Comparison of ENCODE assay signal across 8 cellular contexts in the genomic region with DNA sequence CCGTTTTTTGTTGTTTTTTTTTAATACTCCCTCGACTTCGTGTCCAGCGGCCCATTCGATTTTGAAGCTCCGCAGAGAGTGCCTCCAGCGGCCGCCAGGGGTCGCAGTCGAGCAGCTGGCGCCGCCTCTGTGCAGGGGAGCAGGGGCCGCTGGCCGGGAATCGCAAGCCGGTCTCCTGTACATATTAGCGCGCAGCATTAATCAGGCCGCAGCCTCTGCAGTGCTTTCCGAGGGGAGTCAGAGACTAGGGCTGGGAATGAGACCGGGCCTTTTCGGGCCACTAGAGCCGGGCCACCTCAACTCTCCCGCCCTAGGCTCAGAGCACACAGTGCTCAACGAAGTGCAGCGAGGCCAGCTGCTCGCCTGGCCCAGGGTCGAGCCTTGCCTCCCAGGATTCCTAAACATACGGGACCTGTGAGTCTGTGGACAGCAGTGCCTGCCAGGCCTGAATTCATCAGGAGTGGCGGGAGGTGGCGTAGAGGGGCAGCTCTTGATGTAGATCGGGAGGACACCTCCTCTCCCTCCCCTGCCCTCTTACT.
DNase-seq lines count a peak whose midpoint lies in the region; ATAC-seq and TF ChIP-seq lines count a peak whose summit lies in the region.

No MANE protein-coding gene starts in this region.

- no peaks in the 10 kb centered on the region for H3K36me3 Mint-ChIP-seq in H9 (ENCODE audit: insufficient read depth in 1 of 3, low read depth in 3 of 3)
- H3K36me3 Mint-ChIP-seq in chondrocyte (ENCODE audit: low read depth), result peaks cover 2% of the 10 kb centered on the region

- H3K4me2 ChIP-seq in H9 (ENCODE audit: insufficient read depth, insufficient read length, low read length), result no peak overlapping the region

- peaks cover 18 to 26% of the 10 kb centered on the region in 2 experiments for H3K4me1 Mint-ChIP-seq in H9
- peaks cover 5% of the 10 kb centered on the region for H3K4me1 Mint-ChIP-seq in chondrocyte (ENCODE audit: low read depth)

- no peaks in the 10 kb centered on the region for H4K20me1 ChIP-seq in H9 (ENCODE audit: control insufficient read depth, insufficient read depth, insufficient read length)

- no peak overlapping the region for H2BK12ac ChIP-seq in H9 (ENCODE audit: insufficient read length, low read depth, low read length)

- ATAC-seq in left lobe of liver, result peak; percentile 99

- H3K79me2 ChIP-seq in H9 (ENCODE audit: insufficient read depth, low read length), result no peaks in the 10 kb centered on the region

- H3K23me2 ChIP-seq in H9 (ENCODE audit: insufficient read length, low read depth, low read length, poor library complexity, severe bottlenecking), result no peaks in the 10 kb centered on the region

- peak overlapping the region; percentile 11 to 19; a peak in 1 of 5 replicates for H3K4me3 Mint-ChIP-seq in H9
- H3K4me3 Mint-ChIP-seq in chondrocyte (ENCODE audit: unreplicated experiment), result peak overlapping the region; percentile 40

- H3K56ac ChIP-seq in H9 (ENCODE audit: insufficient read length, low read depth, low read length), result no peak overlapping the region

- WGBS in H9 (ENCODE audit: extremely low coverage, insufficient read length, low lambda C conversion rate), result no CpG with 5 or more reads among the region's 32 CpGs

- no peak overlapping the region for H3T11ph ChIP-seq in H9 (ENCODE audit: low read length)

- no peak overlapping the region for H3K27ac ChIP-seq in H9 (ENCODE audit: insufficient read length, low read depth, low read length)

- DNase-seq in EH (ENCODE audit: low read depth), result peak; percentile 63
- peak; percentile 88 for DNase-seq in H9
- DNase-seq in NCI-H187 (lab: John Stamatoyannopoulos, UW), result peak; percentile 30 to 64
- peak; percentile 43 to 48 for DNase-seq in activated CD4-positive, alpha-beta T cell treated with anti-CD3 and anti-CD28 coated beads for 24 hours (ENCODE audit: low read depth in 2 of 2)
- no peak for DNase-seq in chondrocyte (ENCODE audit: low spot score)
- peak; percentile 70 for DNase-seq in left lobe of liver (ENCODE audit: low spot score)
- peak; percentile 65 to 72 for DNase-seq in stimulated activated CD4-positive, alpha-beta T cell treated with anti-CD3 and anti-CD28 coated beads, Interleukin-2, amount 100 ng/mL, for 48 hours
- DNase-seq in cortex of kidney (lab: John Stamatoyannopoulos, UW), result no peak

- no peak overlapping the region for H3K4ac ChIP-seq in H9 (ENCODE audit: low read depth, low read length)

- H3K27me3 ChIP-seq in H9 (ENCODE audit: insufficient read depth, low read length), result no peaks in the 10 kb centered on the region

- no peak overlapping the region for H3K14ac ChIP-seq in H9 (ENCODE audit: insufficient read depth, low read length)

- no peak overlapping the region for H2BK5ac ChIP-seq in H9 (ENCODE audit: insufficient read length, low read length)

- H3K9me3 ChIP-seq in H9 (ENCODE audit: control insufficient read depth, low read depth, low read length), result no peaks in the 10 kb centered on the region

- H4K8ac ChIP-seq in H9 (replicated peaks; ENCODE audit: insufficient read length, low read depth, low read length), result no peak overlapping the region

- no peaks in the 10 kb centered on the region; the same call in 1 of the 2 replicates for H3K4me1 ChIP-seq in H9 (ENCODE audit: insufficient read depth, low read length)

- H3K9ac ChIP-seq in H9 (ENCODE audit: extremely low read depth, insufficient read length, low read length), result no peak overlapping the region

- H3K9me3 Mint-ChIP-seq in H9 (no peaks in the 10 kb centered on the region), chondrocyte (ENCODE audit: low read depth) (no peaks in the 10 kb centered on the region)

- no peak overlapping the region for H4K5ac ChIP-seq in H9 (ENCODE audit: insufficient read length, low read depth, low read length)

- no peak overlapping the region for H3K27ac Mint-ChIP-seq in H9
- H3K27ac Mint-ChIP-seq in chondrocyte (ENCODE audit: unreplicated experiment), result no peak overlapping the region

- H3K79me1 ChIP-seq in H9 (ENCODE audit: insufficient read depth, low read depth, low read length, poor library complexity, severe bottlenecking), result no peaks in the 10 kb centered on the region

- no peak overlapping the region for H2BK120ac ChIP-seq in H9 (ENCODE audit: low read depth, low read length, poor library complexity, severe bottlenecking)

- H2AK5ac ChIP-seq in H9 (ENCODE audit: insufficient read length, low read length), result no peak overlapping the region

- H3K18ac ChIP-seq in H9 (ENCODE audit: insufficient read length, low read depth, low read length), result no peak overlapping the region

- H2AFZ ChIP-seq in H9 (ENCODE audit: low read length), result no peak overlapping the region

- no peak overlapping the region for H4K91ac ChIP-seq in H9 (ENCODE audit: insufficient read length, low read depth, low read length)

- no peak overlapping the region for H2BK15ac ChIP-seq in H9 (ENCODE audit: low read depth, low read length)

- TF ChIP-seq CTCF in H9 (conservative IDR thresholded peaks at IDR 0.05), result peak; percentile 99
- TF ChIP-seq CTCF in chondrocyte (IDR thresholded peaks at IDR 0.05), result peak; percentile 98

- H3K23ac ChIP-seq in H9 (ENCODE audit: insufficient read length, low read depth, low read length), result no peak overlapping the region

- no peak overlapping the region for H2BK20ac ChIP-seq in H9 (ENCODE audit: low read depth, low read length, poor library complexity, severe bottlenecking)

- H3K27me3 Mint-ChIP-seq in H9 (ENCODE audit: low read depth) (peaks cover 1% of the 10 kb centered on the region; the same call in 1 of the 2 replicates), chondrocyte (ENCODE audit: low read depth) (peaks cover 32% of the 10 kb centered on the region)

Comparison
In these comparisons a context has a peak if more than half of its experiments do, and no peak if none do; other contexts are left out.
1. DNase-seq: peak in EH (single experiment), H9 (single experiment), NCI-H187 (2 of 2), activated CD4-positive, alpha-beta T cell treated with anti-CD3 and anti-CD28 coated beads for 24 hours (2 of 2), left lobe of liver (single experiment) and stimulated activated CD4-positive, alpha-beta T cell treated with anti-CD3 and anti-CD28 coated beads, Interleukin-2, amount 100 ng/mL, for 48 hours (2 of 2); none in chondrocyte (single experiment) and cortex of kidney (single experiment).